Comparison of ENCODE assay signal across 9 cellular contexts in the genomic region with DNA sequence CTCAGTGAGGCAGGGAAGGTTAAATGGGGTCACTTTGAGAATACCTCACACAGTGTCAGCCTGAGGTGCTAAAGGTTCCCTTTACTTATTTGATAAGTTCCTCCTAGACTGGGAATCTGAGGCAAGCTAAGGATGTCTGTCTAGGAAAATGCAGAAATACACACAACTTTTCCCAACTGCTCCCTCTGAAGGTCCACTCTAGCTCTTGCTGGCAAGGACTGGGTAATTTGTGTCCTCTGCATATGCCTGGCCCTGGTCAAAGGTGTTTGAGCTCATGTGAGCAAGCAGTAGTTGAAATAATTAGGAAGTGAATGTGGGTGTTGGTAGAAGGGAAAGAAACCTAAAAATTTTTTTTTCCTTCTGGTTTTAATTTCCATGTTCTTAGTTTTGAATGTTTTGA. TPM values are rescaled to one million over a fixed set of nuclear protein-coding genes. Genes with fewer than 3 reads are reported as not detected.
DNase-seq lines count a peak whose midpoint lies in the region; ATAC-seq and TF ChIP-seq lines count a peak whose summit lies in the region.
"Had no signal": no experiment of that assay in that cellular context is flagged by ENCODE, and none has a peak within 500 bp of the region (broad histone marks: within the 10 kb centered on the region; RNA-seq: fewer than 3 reads in every experiment).

No MANE protein-coding gene starts in this region.

- no peak overlapping the region for H3K4me2 ChIP-seq in SU-DHL-6 (ENCODE audit: low read depth, low read length, poor library complexity, severe bottlenecking)
- H3K4me2 ChIP-seq: BLaER1 had no signal

- peaks cover 7% of the 10 kb centered on the region; the same call in 1 of the 2 replicates for H3F3A ChIP-seq in SU-DHL-6 (ENCODE audit: insufficient read depth)

- H3K9me3 ChIP-seq in SU-DHL-6 (ENCODE audit: insufficient read depth, low read length) (no peaks in the 10 kb centered on the region), left ventricle myocardium inferior (replicated peaks) (no peaks in the 10 kb centered on the region), spleen (no peaks in the 10 kb centered on the region)
- H3K9me3 ChIP-seq: BLaER1 had no signal

- H4K20me1 ChIP-seq in SU-DHL-6 (ENCODE audit: low read depth, low read length): no peaks in the 10 kb centered on the region

- in situ Hi-C loops in GM13977 (cut with MboI; ENCODE audit: low pct_unique_long_range_greater_than_20kb, low sequenced_read_pairs, unreplicated experiment): no loop called here

- TF ChIP-seq CTCF in SU-DHL-6 (IDR thresholded peaks at IDR 0.05; ENCODE audit: insufficient read depth, low read length, poor library complexity, severe bottlenecking) (no peak), left ventricle myocardium inferior (IDR thresholded peaks at IDR 0.05; ENCODE audit: borderline replicate concordance) (peak; percentile 47), spleen (IDR thresholded peaks at IDR 0.05 in 8 of 11, conservative IDR thresholded peaks at IDR 0.05 in 3 of 11) (peak in 2 of 11 experiments; percentile 19 to 28), GM13977 (IDR thresholded peaks at IDR 0.05; ENCODE audit: extremely low read depth, insufficient read depth, missing control alignments) (no peak)

- H3K79me2 ChIP-seq in SU-DHL-6 (ENCODE audit: insufficient read depth, low read length): peaks cover 74% of the 10 kb centered on the region

- ATAC-seq in HG02571 (IDR thresholded peaks at IDR 0.05; ENCODE audit: unreplicated experiment): no peak

- TF ChIP-seq POLR2A in spleen (IDR thresholded peaks at IDR 0.05): no peak

- no peak overlapping the region for H2AFZ ChIP-seq in SU-DHL-6 (ENCODE audit: low read depth, low read length, severe bottlenecking)

- H3K4me1 ChIP-seq in left ventricle myocardium inferior: peaks cover 12% of the 10 kb centered on the region
- peaks cover 7 to 13% (median 10%) of the 10 kb centered on the region in 6 donors for H3K4me1 ChIP-seq in spleen

- DNase-seq in NCI-H1417 (lab: John Stamatoyannopoulos, UW) (peak in 2 of 3 experiments; percentile 6 to 52), NCI-H1417 treated with DMSO at 0.1 percent for 48 hours (lab: John Stamatoyannopoulos, UW) (no peak), left ventricle myocardium inferior (no peak), spleen (no peak), NCI-H146 (lab: John Stamatoyannopoulos, UW) (no peak), GM13977 (ENCODE audit: low spot score) (no peak)

- no peaks in the 10 kb centered on the region for H3K9me2 ChIP-seq in SU-DHL-6 (replicated peaks; ENCODE audit: insufficient read depth, low read length)

- no peaks in the 10 kb centered on the region for H3K36me3 ChIP-seq in SU-DHL-6 (ENCODE audit: low read length)
- H3K36me3 ChIP-seq in left ventricle myocardium inferior: no peaks in the 10 kb centered on the region
- peaks cover 0 to 11% (median 0%) of the 10 kb centered on the region in 6 donors for H3K36me3 ChIP-seq in spleen

- H3K27ac ChIP-seq in SU-DHL-6 (ENCODE audit: low read depth, low read length) (peak overlapping the region; percentile 40), left ventricle myocardium inferior (replicated peaks) (peak overlapping the region; percentile 51), spleen (peak overlapping the region in 6 of 8 donors; percentile 36 to 74 (median 54))
- H3K27ac ChIP-seq: BLaER1 had no signal

- H3K9ac ChIP-seq in SU-DHL-6 (ENCODE audit: low read length): no peak overlapping the region
- H3K9ac ChIP-seq: BLaER1 had no signal

- H3K27me3 ChIP-seq in SU-DHL-6 (ENCODE audit: low read length): no peaks in the 10 kb centered on the region
- H3K27me3 ChIP-seq in left ventricle myocardium inferior (ENCODE audit: low read depth): no peaks in the 10 kb centered on the region
- no peaks in the 10 kb centered on the region for H3K27me3 ChIP-seq in spleen (replicated peaks in 1 of 7)
- H3K27me3 ChIP-seq: BLaER1 had no signal

- no peak overlapping the region for H3K4me3 ChIP-seq in SU-DHL-6 (ENCODE audit: insufficient read depth, low read length, poor library complexity, severe bottlenecking)
- H3K4me3 ChIP-seq in left ventricle myocardium inferior: peak overlapping the region; percentile 48
- H3K4me3 ChIP-seq in spleen: peak overlapping the region in 3 of 8 donors; percentile 16 to 56 (median 38)
- H3K4me3 ChIP-seq: BLaER1 had no signal

- intact Hi-C loops in left ventricle myocardium inferior (cut with micrococcal nuclease): no loop called here
- intact Hi-C loops in spleen (cut with DNase I; ENCODE audit: low total_unique reads): no loop called here

RNA-seq across cellular contexts. Expression of a gene that starts 21.3 kb away (rescaled TPM):
- total RNA-seq in left ventricle myocardium inferior (5.1 TPM), spleen (10 to 100 TPM in 6 of 7 donors, 1 to 10 TPM in 1; 9.6 to 20.2 (median 13.2) TPM)
- 1 to 10 TPM; 7.8 to 8.4 (median 8.0) TPM for polyA plus RNA-seq in spleen

Comparison
In these comparisons a context has a peak if more than half of its experiments do, and no peak if none do; other contexts are left out.
1. DNase-seq: peak in NCI-H1417 (2 of 3); none in NCI-H1417 treated with DMSO at 0.1 percent for 48 hours (single experiment), left ventricle myocardium inferior (single experiment), spleen (single experiment), NCI-H146 (single experiment) and GM13977 (single experiment).
2. Peak in every context shown above with its lines, with median percentiles within 50 percentile points of each other: H3K27ac ChIP-seq.